1 cellular context compared by ENCODE assay signal in genomic region chr14:24121210-24121609, GRCh38.
TF ChIP-seq lines count a peak whose summit lies in the region.

No MANE protein-coding gene starts in this region.

TF ChIP-seq in HepG2, 621 proteins besides CTCF, POLR2A, EP300 and RAD21:
- TF ChIP-seq CREM (IDR thresholded peaks at IDR 0.05), result no peak
- peak; percentile 47; the same call in 1 of the 2 replicates for TF ChIP-seq CREM (CRISPR knock-in tag; IDR thresholded peaks at IDR 0.05)
- peak; percentile 38; the same call in 1 of the 2 replicates for TF ChIP-seq NR3C1 (CRISPR knock-in tag; IDR thresholded peaks at IDR 0.05)
- TF ChIP-seq GATAD1 (CRISPR knock-in tag; IDR thresholded peaks at IDR 0.05), result no peak
- TF ChIP-seq KLF12 (CRISPR knock-in tag; IDR thresholded peaks at IDR 0.05; ENCODE audit: borderline replicate concordance), result no peak
- no peak for TF ChIP-seq USF2 (IDR thresholded peaks at IDR 0.05; ENCODE audit: low read depth, low read length)
- TF ChIP-seq USF2 (CRISPR knock-in tag; IDR thresholded peaks at IDR 0.05; ENCODE audit: borderline replicate concordance), result no peak
- no peak for TF ChIP-seq CCDC6 (CRISPR knock-in tag; IDR thresholded peaks at IDR 0.05)
- 0 out of 2 replicates have a peak, but pooled peaks have one; percentile 61 for TF ChIP-seq WIZ (CRISPR knock-in tag; IDR thresholded peaks at IDR 0.05)
- TF ChIP-seq HOXA3 (CRISPR knock-in tag; IDR thresholded peaks at IDR 0.05), result 0 out of 2 replicates have a peak, but pooled peaks have one; percentile 13
- TF ChIP-seq RBFOX2 (IDR thresholded peaks at IDR 0.05; ENCODE audit: low read depth, low read length), result 0 out of 2 replicates have a peak, but pooled peaks have one; percentile 25
- no peak for TF ChIP-seq TMF1 (CRISPR knock-in tag; IDR thresholded peaks at IDR 0.05; ENCODE audit: low read depth)
